Comparison of ENCODE assay signal across 8 cellular contexts in genomic region chr7:127392182-127392565, GRCh38. TPM values are rescaled to one million over a fixed set of nuclear protein-coding genes. Genes with fewer than 3 reads are reported as not detected.
DNase-seq lines count a peak whose midpoint lies in the region; ATAC-seq and TF ChIP-seq lines count a peak whose summit lies in the region.

No MANE protein-coding gene starts in this region.

- intact Hi-C loops in left cardiac atrium (cut with DNase I) (loop anchor here in 1 of 2 donors (10.0 kb wide), 1 partner anchor 193 kb away; the partner anchor contains the start of genes ARF5 and GCC1), vagina (cut with DNase I) (no loop called here)

- H3K9me3 ChIP-seq in SJCRH30 (replicated peaks), result no peaks in the 10 kb centered on the region
- no peaks in the 10 kb centered on the region for H3K9me3 ChIP-seq in vagina

- H3K4me3 ChIP-seq in SJCRH30, result peak overlapping the region; percentile 97
- peak overlapping the region; percentile 81 to 100 for H3K4me3 ChIP-seq in vagina

- no peaks in the 10 kb centered on the region for H3K27me3 ChIP-seq in SJCRH30
- H3K27me3 ChIP-seq in vagina, result no peaks in the 10 kb centered on the region

- no peak for TF ChIP-seq POLR2A in vagina (IDR thresholded peaks at IDR 0.05)

- ATAC-seq in GM18511 (IDR thresholded peaks at IDR 0.05; ENCODE audit: unreplicated experiment) (peak; percentile 48), HG03159 (IDR thresholded peaks at IDR 0.05; ENCODE audit: unreplicated experiment) (peak; percentile 41), left cardiac atrium (peak in 1 of 2 donors; percentile 70)

- TF ChIP-seq CTCF in vagina (IDR thresholded peaks at IDR 0.05), result no peak

- H3K4me1 ChIP-seq in SJCRH30 (peaks cover 3% of the 10 kb centered on the region; the same call in 1 of the 2 replicates), vagina (peaks cover 53% of the 10 kb centered on the region)

- DNase-seq in AG08396 (ENCODE audit: low spot score) (peak; percentile 68), SJCRH30 (peak; percentile 56 to 62), left cardiac atrium (peak; percentile 68), putamen (ENCODE audit: low spot score) (peak; percentile 45), vagina (ENCODE audit: extremely low spot score in 2 of 2) (no peak)
- peak; percentile 32 for DNase-seq in activated naive CD8-positive, alpha-beta T cell treated with anti-CD3 and anti-CD28 coated beads, Interleukin-2, amount 50 U/mL, for 16 hours (ENCODE audit: low read depth, low spot score)

- H3K27ac ChIP-seq in SJCRH30 (peak overlapping the region; percentile 78), vagina (peak overlapping the region; percentile 95)

- H3K36me3 ChIP-seq in SJCRH30 (peaks cover 26% of the 10 kb centered on the region), vagina (no peaks in the 10 kb centered on the region)

RNA-seq across cellular contexts. Expression of gene ZNF800, which starts 0.3 kb away (rescaled TPM):
- total RNA-seq in SJCRH30 (2014; rRNA removed; shearing (Covaris generic)), result 25.5 and 30.1 TPM in 2 replicates
- total RNA-seq in left cardiac atrium (10 to 100 TPM; 22.2 to 26.0 TPM), vagina (31.9 TPM)

Comparison
In these comparisons a context has a peak if more than half of its experiments do, and no peak if none do; other contexts are left out.
1. DNase-seq: peak in AG08396 (single experiment), SJCRH30 (2 of 2), activated naive CD8-positive, alpha-beta T cell treated with anti-CD3 and anti-CD28 coated beads, Interleukin-2, amount 50 U/mL, for 16 hours (single experiment), left cardiac atrium (single experiment) and putamen (single experiment); none in vagina (0 of 2).